Comparison of ENCODE assay signal across 1 cellular context in genomic region chr11:1654388-1655167, GRCh38.
TF ChIP-seq lines count a peak whose summit lies in the region.

No MANE protein-coding gene starts in this region.

TF ChIP-seq in HepG2, 621 proteins besides CTCF, POLR2A, EP300 and RAD21 (continued from another document and continues in another):
- TF ChIP-seq, protein P1, sequence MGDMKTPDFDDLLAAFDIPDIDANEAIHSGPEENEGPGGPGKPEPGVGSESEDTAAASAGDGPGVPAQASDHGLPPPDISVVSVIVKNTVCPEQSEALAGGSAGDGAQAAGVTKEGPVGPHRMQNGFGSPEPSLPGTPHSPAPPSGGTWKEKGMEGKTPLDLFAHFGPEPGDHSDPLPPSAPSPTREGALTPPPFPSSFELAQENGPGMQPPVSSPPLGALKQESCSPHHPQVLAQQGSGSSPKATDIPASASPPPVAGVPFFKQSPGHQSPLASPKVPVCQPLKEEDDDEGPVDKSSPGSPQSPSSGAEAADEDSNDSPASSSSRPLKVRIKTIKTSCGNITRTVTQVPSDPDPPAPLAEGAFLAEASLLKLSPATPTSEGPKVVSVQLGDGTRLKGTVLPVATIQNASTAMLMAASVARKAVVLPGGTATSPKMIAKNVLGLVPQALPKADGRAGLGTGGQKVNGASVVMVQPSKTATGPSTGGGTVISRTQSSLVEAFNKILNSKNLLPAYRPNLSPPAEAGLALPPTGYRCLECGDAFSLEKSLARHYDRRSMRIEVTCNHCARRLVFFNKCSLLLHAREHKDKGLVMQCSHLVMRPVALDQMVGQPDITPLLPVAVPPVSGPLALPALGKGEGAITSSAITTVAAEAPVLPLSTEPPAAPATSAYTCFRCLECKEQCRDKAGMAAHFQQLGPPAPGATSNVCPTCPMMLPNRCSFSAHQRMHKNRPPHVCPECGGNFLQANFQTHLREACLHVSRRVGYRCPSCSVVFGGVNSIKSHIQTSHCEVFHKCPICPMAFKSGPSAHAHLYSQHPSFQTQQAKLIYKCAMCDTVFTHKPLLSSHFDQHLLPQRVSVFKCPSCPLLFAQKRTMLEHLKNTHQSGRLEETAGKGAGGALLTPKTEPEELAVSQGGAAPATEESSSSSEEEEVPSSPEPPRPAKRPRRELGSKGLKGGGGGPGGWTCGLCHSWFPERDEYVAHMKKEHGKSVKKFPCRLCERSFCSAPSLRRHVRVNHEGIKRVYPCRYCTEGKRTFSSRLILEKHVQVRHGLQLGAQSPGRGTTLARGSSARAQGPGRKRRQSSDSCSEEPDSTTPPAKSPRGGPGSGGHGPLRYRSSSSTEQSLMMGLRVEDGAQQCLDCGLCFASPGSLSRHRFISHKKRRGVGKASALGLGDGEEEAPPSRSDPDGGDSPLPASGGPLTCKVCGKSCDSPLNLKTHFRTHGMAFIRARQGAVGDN (CRISPR knock-in tag; IDR thresholded peaks at IDR 0.05), result peak; percentile 99
- 0 out of 2 replicates have a peak, but pooled peaks have one; percentile 32 for TF ChIP-seq ZNF253 (CRISPR knock-in tag; IDR thresholded peaks at IDR 0.05; ENCODE audit: borderline replicate concordance)
- TF ChIP-seq, protein P2, sequence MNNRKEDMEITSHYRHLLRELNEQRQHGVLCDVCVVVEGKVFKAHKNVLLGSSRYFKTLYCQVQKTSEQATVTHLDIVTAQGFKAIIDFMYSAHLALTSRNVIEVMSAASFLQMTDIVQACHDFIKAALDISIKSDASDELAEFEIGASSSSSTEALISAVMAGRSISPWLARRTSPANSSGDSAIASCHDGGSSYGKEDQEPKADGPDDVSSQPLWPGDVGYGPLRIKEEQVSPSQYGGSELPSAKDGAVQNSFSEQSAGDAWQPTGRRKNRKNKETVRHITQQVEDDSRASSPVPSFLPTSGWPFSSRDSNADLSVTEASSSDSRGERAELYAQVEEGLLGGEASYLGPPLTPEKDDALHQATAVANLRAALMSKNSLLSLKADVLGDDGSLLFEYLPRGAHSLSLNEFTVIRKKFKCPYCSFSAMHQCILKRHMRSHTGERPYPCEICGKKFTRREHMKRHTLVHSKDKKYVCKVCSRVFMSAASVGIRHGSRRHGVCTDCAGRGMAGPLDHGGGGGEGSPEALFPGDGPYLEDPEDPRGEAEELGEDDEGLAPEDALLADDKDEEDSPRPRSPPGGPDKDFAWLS (CRISPR knock-in tag; IDR thresholded peaks at IDR 0.05; ENCODE audit: borderline replicate concordance), result no peak
- TF ChIP-seq SNAPC4 (CRISPR knock-in tag; IDR thresholded peaks at IDR 0.05), result no peak
- TF ChIP-seq XBP1 (CRISPR knock-in tag; IDR thresholded peaks at IDR 0.05), result no peak
- no peak for TF ChIP-seq ZNF781 (CRISPR knock-in tag; IDR thresholded peaks at IDR 0.05; ENCODE audit: borderline replicate concordance, not compliant biosample characterization)
- TF ChIP-seq TRIM24 (CRISPR knock-in tag; IDR thresholded peaks at IDR 0.05), result no peak
- no peak for TF ChIP-seq NAIF1 (CRISPR knock-in tag; IDR thresholded peaks at IDR 0.05; ENCODE audit: borderline replicate concordance)
- no peak for TF ChIP-seq SP4 (CRISPR knock-in tag; IDR thresholded peaks at IDR 0.05)
- no peak for TF ChIP-seq U2AF2 (IDR thresholded peaks at IDR 0.05; ENCODE audit: low read depth, low read length)
- no peak for TF ChIP-seq ZNF777 (CRISPR knock-in tag; IDR thresholded peaks at IDR 0.05)
- TF ChIP-seq NPAS2 (CRISPR knock-in tag; IDR thresholded peaks at IDR 0.05; ENCODE audit: borderline replicate concordance), result no peak
- TF ChIP-seq ZNF335 (CRISPR knock-in tag; IDR thresholded peaks at IDR 0.05), result no peak; the same call in 1 of the 2 replicates
- TF ChIP-seq KLF6 (CRISPR knock-in tag; IDR thresholded peaks at IDR 0.05), result no peak
- no peak for TF ChIP-seq ZNF761 (CRISPR knock-in tag; conservative IDR thresholded peaks at IDR 0.05)
- TF ChIP-seq MLX (CRISPR knock-in tag; IDR thresholded peaks at IDR 0.05), result peak; percentile 84
- TF ChIP-seq CC2D1A (CRISPR knock-in tag; IDR thresholded peaks at IDR 0.05), result no peak
- TF ChIP-seq MTA1 (CRISPR knock-in tag; IDR thresholded peaks at IDR 0.05; ENCODE audit: borderline replicate concordance), result peak; percentile 89; the same call in 1 of the 2 replicates
- TF ChIP-seq ZNF326 (CRISPR knock-in tag; IDR thresholded peaks at IDR 0.05; ENCODE audit: borderline replicate concordance), result no peak
- no peak for TF ChIP-seq ZNF446 (CRISPR knock-in tag; IDR thresholded peaks at IDR 0.05)
- no peak for TF ChIP-seq BRCA1 (CRISPR knock-in tag; IDR thresholded peaks at IDR 0.05)
- peak; percentile 47; the same call in 1 of the 2 replicates for TF ChIP-seq ZFP36L1 (CRISPR knock-in tag; IDR thresholded peaks at IDR 0.05)
- peak; percentile 60; the same call in 1 of the 2 replicates for TF ChIP-seq DRAP1 (CRISPR knock-in tag; IDR thresholded peaks at IDR 0.05)
- TF ChIP-seq RNF2 (conservative IDR thresholded peaks at IDR 0.05; ENCODE audit: low read depth), result no peak
- TF ChIP-seq MAZ (IDR thresholded peaks at IDR 0.05; ENCODE audit: borderline replicate concordance, low read depth, low read length), result no peak
- TF ChIP-seq MAZ (CRISPR knock-in tag; IDR thresholded peaks at IDR 0.05; ENCODE audit: low read depth), result no peak
- TF ChIP-seq ONECUT2 (CRISPR knock-in tag; IDR thresholded peaks at IDR 0.05), result no peak
- TF ChIP-seq CAMTA2 (CRISPR knock-in tag; IDR thresholded peaks at IDR 0.05; ENCODE audit: borderline replicate concordance), result no peak
- no peak for TF ChIP-seq ATF7-NPFF (CRISPR knock-in tag; IDR thresholded peaks at IDR 0.05; ENCODE audit: low read depth)
- TF ChIP-seq, protein P3, sequence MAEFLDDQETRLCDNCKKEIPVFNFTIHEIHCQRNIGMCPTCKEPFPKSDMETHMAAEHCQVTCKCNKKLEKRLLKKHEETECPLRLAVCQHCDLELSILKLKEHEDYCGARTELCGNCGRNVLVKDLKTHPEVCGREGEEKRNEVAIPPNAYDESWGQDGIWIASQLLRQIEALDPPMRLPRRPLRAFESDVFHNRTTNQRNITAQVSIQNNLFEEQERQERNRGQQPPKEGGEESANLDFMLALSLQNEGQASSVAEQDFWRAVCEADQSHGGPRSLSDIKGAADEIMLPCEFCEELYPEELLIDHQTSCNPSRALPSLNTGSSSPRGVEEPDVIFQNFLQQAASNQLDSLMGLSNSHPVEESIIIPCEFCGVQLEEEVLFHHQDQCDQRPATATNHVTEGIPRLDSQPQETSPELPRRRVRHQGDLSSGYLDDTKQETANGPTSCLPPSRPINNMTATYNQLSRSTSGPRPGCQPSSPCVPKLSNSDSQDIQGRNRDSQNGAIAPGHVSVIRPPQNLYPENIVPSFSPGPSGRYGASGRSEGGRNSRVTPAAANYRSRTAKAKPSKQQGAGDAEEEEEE (CRISPR knock-in tag; IDR thresholded peaks at IDR 0.05; ENCODE audit: borderline replicate concordance), result no peak
- TF ChIP-seq KAT7 (CRISPR knock-in tag; IDR thresholded peaks at IDR 0.05; ENCODE audit: borderline replicate concordance), result no peak
- TF ChIP-seq, protein P4, sequence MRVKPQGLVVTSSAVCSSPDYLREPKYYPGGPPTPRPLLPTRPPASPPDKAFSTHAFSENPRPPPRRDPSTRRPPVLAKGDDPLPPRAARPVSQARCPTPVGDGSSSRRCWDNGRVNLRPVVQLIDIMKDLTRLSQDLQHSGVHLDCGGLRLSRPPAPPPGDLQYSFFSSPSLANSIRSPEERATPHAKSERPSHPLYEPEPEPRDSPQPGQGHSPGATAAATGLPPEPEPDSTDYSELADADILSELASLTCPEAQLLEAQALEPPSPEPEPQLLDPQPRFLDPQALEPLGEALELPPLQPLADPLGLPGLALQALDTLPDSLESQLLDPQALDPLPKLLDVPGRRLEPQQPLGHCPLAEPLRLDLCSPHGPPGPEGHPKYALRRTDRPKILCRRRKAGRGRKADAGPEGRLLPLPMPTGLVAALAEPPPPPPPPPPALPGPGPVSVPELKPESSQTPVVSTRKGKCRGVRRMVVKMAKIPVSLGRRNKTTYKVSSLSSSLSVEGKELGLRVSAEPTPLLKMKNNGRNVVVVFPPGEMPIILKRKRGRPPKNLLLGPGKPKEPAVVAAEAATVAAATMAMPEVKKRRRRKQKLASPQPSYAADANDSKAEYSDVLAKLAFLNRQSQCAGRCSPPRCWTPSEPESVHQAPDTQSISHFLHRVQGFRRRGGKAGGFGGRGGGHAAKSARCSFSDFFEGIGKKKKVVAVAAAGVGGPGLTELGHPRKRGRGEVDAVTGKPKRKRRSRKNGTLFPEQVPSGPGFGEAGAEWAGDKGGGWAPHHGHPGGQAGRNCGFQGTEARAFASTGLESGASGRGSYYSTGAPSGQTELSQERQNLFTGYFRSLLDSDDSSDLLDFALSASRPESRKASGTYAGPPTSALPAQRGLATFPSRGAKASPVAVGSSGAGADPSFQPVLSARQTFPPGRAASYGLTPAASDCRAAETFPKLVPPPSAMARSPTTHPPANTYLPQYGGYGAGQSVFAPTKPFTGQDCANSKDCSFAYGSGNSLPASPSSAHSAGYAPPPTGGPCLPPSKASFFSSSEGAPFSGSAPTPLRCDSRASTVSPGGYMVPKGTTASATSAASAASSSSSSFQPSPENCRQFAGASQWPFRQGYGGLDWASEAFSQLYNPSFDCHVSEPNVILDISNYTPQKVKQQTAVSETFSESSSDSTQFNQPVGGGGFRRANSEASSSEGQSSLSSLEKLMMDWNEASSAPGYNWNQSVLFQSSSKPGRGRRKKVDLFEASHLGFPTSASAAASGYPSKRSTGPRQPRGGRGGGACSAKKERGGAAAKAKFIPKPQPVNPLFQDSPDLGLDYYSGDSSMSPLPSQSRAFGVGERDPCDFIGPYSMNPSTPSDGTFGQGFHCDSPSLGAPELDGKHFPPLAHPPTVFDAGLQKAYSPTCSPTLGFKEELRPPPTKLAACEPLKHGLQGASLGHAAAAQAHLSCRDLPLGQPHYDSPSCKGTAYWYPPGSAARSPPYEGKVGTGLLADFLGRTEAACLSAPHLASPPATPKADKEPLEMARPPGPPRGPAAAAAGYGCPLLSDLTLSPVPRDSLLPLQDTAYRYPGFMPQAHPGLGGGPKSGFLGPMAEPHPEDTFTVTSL (CRISPR knock-in tag; IDR thresholded peaks at IDR 0.05; ENCODE audit: borderline replicate concordance), result no peak
- no peak for TF ChIP-seq SMARCE1 (IDR thresholded peaks at IDR 0.05; ENCODE audit: borderline replicate concordance)
- no peak for TF ChIP-seq ZNF749 (CRISPR knock-in tag; IDR thresholded peaks at IDR 0.05; ENCODE audit: borderline replicate concordance)
- TF ChIP-seq, protein P5, sequence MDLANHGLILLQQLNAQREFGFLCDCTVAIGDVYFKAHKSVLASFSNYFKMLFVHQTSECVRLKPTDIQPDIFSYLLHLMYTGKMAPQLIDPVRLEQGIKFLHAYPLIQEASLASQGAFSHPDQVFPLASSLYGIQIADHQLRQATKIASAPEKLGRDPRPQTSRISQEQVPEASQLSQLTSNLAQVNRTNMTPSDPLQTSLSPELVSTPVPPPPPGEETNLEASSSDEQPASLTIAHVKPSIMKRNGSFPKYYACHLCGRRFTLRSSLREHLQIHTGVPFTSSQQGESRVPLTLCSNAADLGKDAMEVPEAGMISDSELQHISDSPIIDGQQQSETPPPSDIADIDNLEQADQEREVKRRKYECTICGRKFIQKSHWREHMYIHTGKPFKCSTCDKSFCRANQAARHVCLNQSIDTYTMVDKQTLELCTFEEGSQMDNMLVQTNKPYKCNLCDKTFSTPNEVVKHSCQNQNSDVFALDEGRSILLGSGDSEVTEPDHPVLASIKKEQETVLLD (CRISPR knock-in tag; IDR thresholded peaks at IDR 0.05; ENCODE audit: low read depth), result no peak
- no peak; the same call in 1 of the 2 replicates for TF ChIP-seq ZFP41 (CRISPR knock-in tag; IDR thresholded peaks at IDR 0.05; ENCODE audit: borderline replicate concordance)
- TF ChIP-seq TAF1 (CRISPR knock-in tag; IDR thresholded peaks at IDR 0.05), result no peak; the same call in 1 of the 2 replicates
- peak; percentile 87 for TF ChIP-seq RARA (CRISPR knock-in tag; IDR thresholded peaks at IDR 0.05)
- TF ChIP-seq PHF20 (CRISPR knock-in tag; IDR thresholded peaks at IDR 0.05), result no peak
- TF ChIP-seq, protein P6, sequence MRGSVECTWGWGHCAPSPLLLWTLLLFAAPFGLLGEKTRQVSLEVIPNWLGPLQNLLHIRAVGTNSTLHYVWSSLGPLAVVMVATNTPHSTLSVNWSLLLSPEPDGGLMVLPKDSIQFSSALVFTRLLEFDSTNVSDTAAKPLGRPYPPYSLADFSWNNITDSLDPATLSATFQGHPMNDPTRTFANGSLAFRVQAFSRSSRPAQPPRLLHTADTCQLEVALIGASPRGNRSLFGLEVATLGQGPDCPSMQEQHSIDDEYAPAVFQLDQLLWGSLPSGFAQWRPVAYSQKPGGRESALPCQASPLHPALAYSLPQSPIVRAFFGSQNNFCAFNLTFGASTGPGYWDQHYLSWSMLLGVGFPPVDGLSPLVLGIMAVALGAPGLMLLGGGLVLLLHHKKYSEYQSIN (CRISPR knock-in tag; IDR thresholded peaks at IDR 0.05; ENCODE audit: borderline replicate concordance), result no peak
